8 cellular contexts compared by ENCODE assay signal in the genomic region with DNA sequence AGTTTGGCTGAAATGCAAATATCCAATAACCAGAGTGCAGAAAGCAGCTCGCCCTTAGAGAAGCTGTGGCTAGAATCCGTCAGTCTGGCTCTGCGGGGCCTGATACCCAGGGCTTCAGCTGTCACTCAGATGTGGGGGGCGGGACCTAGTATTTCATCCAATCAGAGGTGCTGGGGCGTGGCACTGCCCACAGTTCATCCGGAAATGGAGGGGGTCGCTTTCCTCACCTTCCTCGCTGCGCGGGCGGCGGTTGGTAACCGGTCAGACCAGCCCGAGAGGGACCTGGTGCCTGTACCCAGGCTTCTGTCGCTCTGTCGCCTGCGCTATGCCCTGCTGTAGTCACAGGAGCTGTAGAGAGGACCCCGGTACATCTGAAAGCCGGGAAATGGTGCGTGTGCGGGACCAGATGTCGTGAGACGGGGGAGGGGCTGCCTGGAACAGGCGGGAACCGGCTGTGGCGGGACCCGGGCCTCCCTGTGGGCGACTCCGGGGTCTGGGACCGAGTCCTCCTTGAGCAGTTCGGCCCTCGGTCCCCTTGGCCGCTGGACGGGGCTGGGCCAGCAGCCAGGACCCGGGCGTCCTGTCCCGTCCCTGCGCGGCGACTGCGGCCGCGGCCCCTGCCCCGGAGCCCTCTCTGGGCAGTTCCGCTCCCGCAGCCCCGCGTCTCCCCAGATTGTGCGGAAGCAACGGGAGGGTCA. TPM values are rescaled to one million over a fixed set of nuclear protein-coding genes. Genes with fewer than 3 reads are reported as not detected.
DNase-seq lines count a peak whose midpoint lies in the region; ATAC-seq and TF ChIP-seq lines count a peak whose summit lies in the region.

Gene ZNF700 (plus strand): TSS at position 222 of the 698 bp plus-strand sequence. CDS start 104 bp downstream, at position 326.

- H3K4me3 ChIP-seq in lung: peak within 1 kb of the TSS; percentile 75

- peak; percentile 95 for ATAC-seq in lung (ENCODE audit: insufficient read depth, low FRiP score)

- peaks cover 2 to 3% of the 10 kb centered on the region in 2 donors for H3K4me1 ChIP-seq in lung (ENCODE audit: control insufficient read depth in 2 of 2, insufficient read depth in 2 of 2, low read length in 2 of 2)

- H3K36me3 ChIP-seq in lung (ENCODE audit: control insufficient read depth in 2 of 2, insufficient read depth in 2 of 2, low read length in 2 of 2): no peaks in the 10 kb centered on the region

- peak within 1 kb of the TSS; percentile 80 to 95 for H3K27ac ChIP-seq in lung (ENCODE audit: low read depth in 1 of 2, low read length in 1 of 2)

- TF ChIP-seq CTCF in GM20000 (IDR thresholded peaks at IDR 0.05; ENCODE audit: extremely low read depth, missing control alignments) (no peak), lung (IDR thresholded peaks at IDR 0.05; ENCODE audit: control extremely low read depth, extremely low read depth) (no peak)

- 0 to 1% methylated on average over 48 to 50 of the region's 50 CpGs for WGBS in lung, 2 donors

- DNase-seq in COLO668 (lab: John Stamatoyannopoulos, UW; ENCODE audit: unreplicated experiment) (peak; percentile 95), GM20000 (ENCODE audit: low spot score) (peak; percentile 94), HS-5 (ENCODE audit: low read depth) (peak; percentile 86), lung (ENCODE audit: low spot score) (peak; percentile 97)
- DNase-seq in NK-92 treated with Interleukin-12 subunit alpha and Interleukin-12 subunit beta, amount 100 ng/mL, for 24 hours (lab: John Stamatoyannopoulos, UW): peak; percentile 91
- DNase-seq in activated CD8-positive, alpha-beta memory T cell treated with anti-CD3 and anti-CD28 coated beads for 1 hour (ENCODE audit: extremely low read depth in 1 of 2, low read depth in 1 of 2): peak; percentile 79 to 83
- DNase-seq in effector CD4-positive, alpha-beta T cell: peak; percentile 87
- peak; percentile 83 to 94 (median 89) for DNase-seq in stimulated activated CD4-positive, alpha-beta T cell treated with anti-CD3 and anti-CD28 coated beads, TNF-alpha, amount 100 ng/mL, for 24 hours (ENCODE audit: low read depth in 3 of 3)

- H3K27me3 ChIP-seq in lung (ENCODE audit: control insufficient read depth, insufficient read depth): no peaks in the 10 kb centered on the region

- H3K9me3 ChIP-seq in lung (ENCODE audit: control insufficient read depth in 2 of 2, insufficient read depth in 1 of 2, low read length in 1 of 2): peaks cover 0 to 2% of the 10 kb centered on the region in 2 donors

RNA-seq across cellular contexts. Expression of gene ZNF700, which starts in this region (rescaled TPM):
- 10 to 100 TPM; 10.8 to 24.7 TPM for total RNA-seq in lung
- polyA plus RNA-seq in lung: 10 to 100 TPM in 1 of 2 donors, 1 to 10 TPM in 1; 6.2 to 14.2 TPM

Comparison
In these comparisons a context has a peak if more than half of its experiments do, and no peak if none do; other contexts are left out.
1. Peak in every context shown above with its lines: DNase-seq, ATAC-seq, H3K4me3 ChIP-seq and H3K27ac ChIP-seq.